Comparison of ENCODE assay signal across 8 cellular contexts in the genomic region with DNA sequence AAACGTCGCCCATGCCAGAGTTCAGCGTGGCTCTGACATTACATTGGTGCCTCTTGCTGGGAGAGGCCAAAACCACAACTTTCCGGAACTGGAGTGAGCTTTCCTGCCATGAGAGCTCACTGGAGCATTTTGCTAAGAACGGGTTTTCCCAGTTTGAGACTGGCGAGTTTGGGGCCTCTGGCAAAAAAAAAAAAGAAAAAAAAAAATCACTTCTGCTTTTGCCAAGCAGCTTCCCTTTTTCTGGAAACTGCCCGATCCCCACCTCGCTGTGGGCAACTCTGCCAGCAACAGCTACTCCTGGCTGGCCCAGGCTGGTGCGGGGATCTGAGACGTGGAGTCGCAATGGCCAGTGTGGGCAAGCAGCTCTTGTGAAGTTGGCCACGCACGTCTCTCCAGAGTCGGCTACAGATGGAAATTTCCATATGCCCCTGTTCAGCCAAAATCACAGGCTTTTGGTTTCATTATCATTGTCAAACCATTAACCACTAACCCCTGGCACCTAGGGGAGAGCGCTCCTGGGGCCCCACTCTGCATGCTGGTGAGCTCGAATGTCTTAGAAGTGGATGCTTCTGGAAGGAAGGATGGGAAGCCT. TPM values are rescaled to one million over a fixed set of nuclear protein-coding genes. Genes with fewer than 3 reads are reported as not detected.
DNase-seq lines count a peak whose midpoint lies in the region; ATAC-seq, FAIRE-seq and TF ChIP-seq lines count a peak whose summit lies in the region.

No MANE protein-coding gene starts in this region.

- no peaks in the 10 kb centered on the region for H3K36me3 ChIP-seq in K562 (ENCODE audit: control insufficient read depth, insufficient read depth, low read length)
- peaks cover 2 to 3% of the 10 kb centered on the region in 2 donors for H3K36me3 ChIP-seq in mucosa of rectum (ENCODE audit: control insufficient read depth in 2 of 2, insufficient read depth in 2 of 2, low read length in 2 of 2)
- no peaks in the 10 kb centered on the region for H3K36me3 ChIP-seq in testis (ENCODE audit: low read depth, missing control alignments)

- H3K4me1 ChIP-seq in K562 (replicated peaks in 1 of 2; ENCODE audit: control insufficient read depth in 2 of 2, insufficient read depth in 2 of 2, low read length in 2 of 2): peaks cover 0 to 6% of the 10 kb centered on the region in 2 experiments; a peak in 1 of 5 replicates
- peaks cover 2 to 9% of the 10 kb centered on the region in 2 donors for H3K4me1 ChIP-seq in mucosa of rectum (ENCODE audit: control insufficient read depth in 2 of 2, insufficient read depth in 2 of 2, low read length in 2 of 2)
- no peaks in the 10 kb centered on the region for H3K4me1 ChIP-seq in testis

- no peaks in the 10 kb centered on the region for H3K9me1 ChIP-seq in K562 (ENCODE audit: control insufficient read depth, insufficient read depth, low read length)

- H3K27me3 ChIP-seq in K562 (ENCODE audit: control insufficient read depth in 2 of 2, insufficient read depth in 2 of 2, low read length in 2 of 2) (peaks cover 78 to 98% of the 10 kb centered on the region in 2 experiments), mucosa of rectum (ENCODE audit: control insufficient read depth in 2 of 2, insufficient read depth in 2 of 2, low read length in 2 of 2) (no peaks in the 10 kb centered on the region), testis (no peaks in the 10 kb centered on the region)

- TF ChIP-seq POLR2A in K562 (conservative IDR thresholded peaks at IDR 0.05) (no peak), testis (IDR thresholded peaks at IDR 0.05) (no peak)

- DNase-seq in NAMALWA (ENCODE audit: low spot score): peak; percentile 23
- no peak for DNase-seq in K562 (ENCODE audit: extremely low read depth in 1 of 4, low spot score in 3 of 4)
- no peak for DNase-seq in dedifferentiated amniotic fluid mesenchymal stem cell (ENCODE audit: extremely low spot score)
- no peak for DNase-seq in mesothelial cell of epicardium (ENCODE audit: low spot score in 2 of 2, unreplicated experiment in 2 of 2)
- DNase-seq in testis: no peak

- ATAC-seq in GM19023 (IDR thresholded peaks at IDR 0.05; ENCODE audit: unreplicated experiment): peak; percentile 61
- ATAC-seq in K562: no peak
- ATAC-seq in GM18520 (IDR thresholded peaks at IDR 0.05; ENCODE audit: unreplicated experiment): no peak

- H3K79me2 ChIP-seq in K562 (ENCODE audit: control insufficient read depth, insufficient read depth, low read length): no peaks in the 10 kb centered on the region

- no peaks in the 10 kb centered on the region for H3K9me3 ChIP-seq in K562 (replicated peaks; ENCODE audit: control insufficient read depth, insufficient read depth, low read depth, low read length)
- H3K9me3 ChIP-seq in mucosa of rectum (ENCODE audit: control insufficient read depth in 2 of 2, low read length in 2 of 2): no peaks in the 10 kb centered on the region
- no peaks in the 10 kb centered on the region for H3K9me3 ChIP-seq in testis

- in situ Hi-C loops in K562 (cut with MboI): no loop called here

- H3K4me3 ChIP-seq in K562 (no peak overlapping the region), mucosa of rectum (ENCODE audit: low read length in 2 of 2) (peak overlapping the region; percentile 33 to 51), testis (no peak overlapping the region)

- TF ChIP-seq EP300 in K562 (IDR thresholded peaks at IDR 0.05; ENCODE audit: low read length): no peak

- no peaks in the 10 kb centered on the region for H3K9me3 Mint-ChIP-seq in mesothelial cell of epicardium

- peaks cover 7% of the 10 kb centered on the region for H3K4me1 Mint-ChIP-seq in mesothelial cell of epicardium

- CTCF ChIA-PET in K562 (lab: Yijun Ruan, JAX; ENCODE audit: low intra/inter-chr PET ratio): interaction anchor here (0.6 kb wide), 1 partner anchor 972 kb away, joined by 5 read pairs; no protein-coding TSS in a partner anchor

- intact Hi-C loops in K562 (cut with micrococcal nuclease) (no loop called here), testis (cut with DNase I; ENCODE audit: low total_unique reads) (no loop called here)

- BruUV-seq in K562 (replicated peaks; lab: Mats Ljungman, UMichigan): no TSS peak

- H3K4me2 ChIP-seq in K562 (ENCODE audit: insufficient read depth, low read length): no peak overlapping the region

- TF ChIP-seq CTCF in K562 (IDR thresholded peaks at IDR 0.05 in 2 of 3, conservative IDR thresholded peaks at IDR 0.05 in 1 of 3; ENCODE audit: insufficient read depth in 2 of 3, low read depth in 1 of 3, low read length in 3 of 3) (no peak), mesothelial cell of epicardium (IDR thresholded peaks at IDR 0.05; ENCODE audit: unreplicated experiment) (no peak), testis (IDR thresholded peaks at IDR 0.05) (no peak)

- no peaks in the 10 kb centered on the region for H3K27me3 Mint-ChIP-seq in mesothelial cell of epicardium (ENCODE audit: low read depth)

- FAIRE-seq in K562 (lab: Jason Lieb, UNC): no peak

- H2AFZ ChIP-seq in K562 (ENCODE audit: low read depth, low read length): no peak overlapping the region

- TF ChIP-seq RAD21 in K562 (CRISPR knock-in tag; conservative IDR thresholded peaks at IDR 0.05 in 1 of 2, IDR thresholded peaks at IDR 0.05 in 1 of 2): no peak

- peaks cover 38% of the 10 kb centered on the region for H4K20me1 ChIP-seq in K562 (replicated peaks; ENCODE audit: control insufficient read depth, insufficient read depth, low read length)

- H3K27ac Mint-ChIP-seq in mesothelial cell of epicardium: no peak overlapping the region

- 3% methylated on average over 16 of the region's 16 CpGs for WGBS in K562 (ENCODE audit: insufficient coverage, low coverage, missing lambda C conversion rate)
- 86 to 87% methylated on average over 16 of the region's 16 CpGs for WGBS in testis, 2 donors

- H3K9ac ChIP-seq in K562 (ENCODE audit: insufficient read depth in 1 of 2, low read depth in 2 of 2, low read length in 2 of 2): no peak overlapping the region
- no peak overlapping the region for H3K9ac ChIP-seq in mucosa of rectum (ENCODE audit: low read depth in 1 of 2, low read length in 2 of 2)

- H3K36me3 Mint-ChIP-seq in mesothelial cell of epicardium: no peaks in the 10 kb centered on the region

- H3K4me3 Mint-ChIP-seq in mesothelial cell of epicardium: no peak overlapping the region

- POLR2A ChIA-PET in K562 (lab: Yijun Ruan, JAX): interaction anchor here (0.6 to 2.0 kb wide), 2 partner anchors 8 to 558 kb away, joined by 5 to 8 read pairs; no protein-coding TSS in a partner anchor

- H3K27ac ChIP-seq in K562 (ENCODE audit: extremely low read depth, low read depth, low read length): no peak overlapping the region
- H3K27ac ChIP-seq in mucosa of rectum (ENCODE audit: low read depth in 2 of 2, low read length in 2 of 2): no peak overlapping the region
- no peak overlapping the region for H3K27ac ChIP-seq in testis

TF ChIP-seq in K562, 482 proteins besides CTCF, POLR2A, EP300 and RAD21 (continues in another document):
- TF ChIP-seq CAMTA2 (CRISPR knock-in tag; conservative IDR thresholded peaks at IDR 0.05): no peak
- no peak for TF ChIP-seq ZKSCAN3 (CRISPR knock-in tag; IDR thresholded peaks at IDR 0.05)
- no peak for TF ChIP-seq ZNF3 (CRISPR knock-in tag; IDR thresholded peaks at IDR 0.05)
- TF ChIP-seq E2F3 (CRISPR knock-in tag; IDR thresholded peaks at IDR 0.05): no peak

RNA-seq across cellular contexts. Expression of a gene that starts 25.7 kb away (rescaled TPM):
- 7.2 and 11.4 TPM in 2 replicates for total RNA-seq in K562 (2011; cell fraction: chromatin; rRNA removed; ENCODE audit: low replicate concordance)
- total RNA-seq in K562 (2011; cell fraction: nucleolus; rRNA removed): 2.8 and 4.7 TPM in 2 replicates
- total RNA-seq in K562 (2011; cell fraction: nucleoplasm; rRNA removed): 4.8 and 6.9 TPM in 2 replicates
- 3.1 TPM in 2 replicates for total RNA-seq in K562 (2014; rRNA removed)
- 3.3 and 3.9 TPM in 2 replicates for total RNA-seq in K562 (2014; rRNA removed; fragmentation: Illumina TruSeq; extraction: Trizol)
- total RNA-seq in K562 (2015; rRNA removed; fragmentation: Illumina TruSeq; extraction: Trizol): 1.8 and 2.8 TPM in 2 replicates
- 3.6 and 5.0 TPM in 2 replicates for total RNA-seq in K562 (2021)
- polyA plus RNA-seq in K562 (2011; rRNA removed): 3.8 and 5.6 TPM in 2 replicates
- polyA plus RNA-seq in K562 (2011; cell fraction: cytosol; rRNA removed): 1.3 and 1.8 TPM in 2 replicates
- polyA plus RNA-seq in K562 (2011; cell fraction: nucleus; rRNA removed): 3.0 and 4.6 TPM in 2 replicates
- polyA plus RNA-seq in K562 (2012): 2.3 and 2.7 TPM in 2 replicates
- 3.2 and 4.0 TPM in 2 replicates for polyA plus RNA-seq in K562 (2014; fragmentation: Illumina TruSeq; extraction: Trizol)
- polyA plus RNA-seq in K562 (2014; fragmentation: Nextera tagmentation; extraction: Ambion mirVana): 1 to 10 TPM in 1 of 2 experiments, under 1 TPM in 1; 0.99 to 1.1 TPM
- 3.5 and 3.6 TPM in 2 replicates for polyA plus RNA-seq in K562 (2014; rRNA removed)
- 4.2 and 6.0 TPM in 2 replicates for polyA minus RNA-seq in K562 (2011; rRNA and poly(A)+ RNA removed)
- polyA minus RNA-seq in K562 (2011; cell fraction: cytosol; rRNA and poly(A)+ RNA removed): 2.1 TPM in 1 of 2 replicates, not detected in the other
- 2.4 and 2.7 TPM in 2 replicates for polyA minus RNA-seq in K562 (2011; cell fraction: nucleus; rRNA and poly(A)+ RNA removed)
- 15.7 to 16.6 TPM (median 15.7 TPM) in 3 replicates for total RNA-seq in mesothelial cell of epicardium
- 10 to 100 TPM; 27.9 to 28.7 TPM for total RNA-seq in testis
- 28.6 TPM for polyA plus RNA-seq in testis (ENCODE audit: insufficient read depth, low read depth, low replicate concordance)

Comparison
In these comparisons a context has a peak if more than half of its experiments do, and no peak if none do; other contexts are left out.
1. H3K4me3 ChIP-seq: peak in mucosa of rectum (2 of 2); none in K562 (single experiment) and testis (0 of 2).